Comparison of ENCODE assay signal across 8 cellular contexts in the genomic region with DNA sequence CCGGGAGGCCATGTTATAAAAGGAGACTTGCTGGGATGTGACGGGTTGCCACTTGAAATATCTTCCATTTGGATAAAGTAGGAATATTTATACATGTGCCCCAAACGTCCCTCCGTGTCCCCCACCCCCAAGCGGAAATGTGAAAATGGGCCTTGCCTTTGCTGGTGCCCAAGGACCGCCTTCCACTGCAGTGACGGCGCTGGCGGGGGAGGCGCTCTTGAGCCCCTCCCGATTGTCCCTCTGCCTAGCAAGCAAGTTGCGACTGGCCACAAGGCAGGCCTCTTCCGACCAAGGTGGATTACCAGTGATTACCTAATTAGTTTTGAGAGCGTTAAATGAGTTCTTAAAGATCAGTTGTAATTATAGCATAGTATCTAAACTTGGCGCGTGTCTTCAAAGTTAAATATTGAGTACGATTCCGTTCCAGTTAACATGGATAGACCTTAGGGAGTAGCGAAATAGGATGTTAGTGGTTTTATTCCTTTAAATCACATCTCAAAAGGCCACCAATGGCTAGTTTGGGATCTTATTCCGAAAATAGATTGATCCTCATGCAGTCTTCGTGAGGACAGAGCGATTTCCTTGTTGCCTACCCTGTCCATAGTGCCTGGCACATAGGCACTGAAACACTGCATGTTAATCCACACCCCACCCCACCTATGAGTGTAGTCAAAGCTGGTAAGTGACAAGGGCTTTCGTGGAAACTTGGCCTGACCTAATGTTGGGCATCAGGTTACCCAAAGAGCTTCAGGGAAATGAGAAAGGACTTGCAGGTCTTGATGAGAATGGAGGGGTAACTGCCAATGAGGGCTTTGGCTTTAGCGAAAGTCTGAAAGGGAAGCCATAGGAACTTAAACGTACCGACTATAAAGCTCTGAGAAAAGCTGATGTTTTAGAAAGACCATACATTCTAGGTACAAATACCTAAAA. TPM values are rescaled to one million over a fixed set of nuclear protein-coding genes. Genes with fewer than 3 reads are reported as not detected.
DNase-seq lines count a peak whose midpoint lies in the region; ATAC-seq and TF ChIP-seq lines count a peak whose summit lies in the region.

No MANE protein-coding gene starts in this region.

- POLR2A ChIA-PET in activated CD4-positive, alpha-beta memory T cell treated with anti-CD3 and anti-CD28 coated beads, Interleukin-2, amount 10 ng/mL, durations not matched to agents 7 days and 5 days (lab: Charles Lee): interaction anchor here (0.6 to 3.5 kb wide), 45 partner anchors 8 to 313 kb away, joined by 3 to 122 read pairs (median 4); a partner anchor contains a TSS

- H3K4me3 ChIP-seq in BLaER1 (peak overlapping the region; percentile 97), liver (ENCODE audit: low read depth in 1 of 3, low read length in 3 of 3) (peak overlapping the region; percentile 61 to 94 (median 88))

- H3K27me3 ChIP-seq in BLaER1 (no peaks in the 10 kb centered on the region), liver (ENCODE audit: control insufficient read depth in 4 of 4, insufficient read depth in 4 of 4, low read length in 3 of 4) (no peaks in the 10 kb centered on the region)

- ATAC-seq in GM19372 (IDR thresholded peaks at IDR 0.05; ENCODE audit: low read depth, unreplicated experiment): peak; percentile 34
- peak; percentile 47 for ATAC-seq in HG03571 (IDR thresholded peaks at IDR 0.05; ENCODE audit: unreplicated experiment)

- H3K9me3 ChIP-seq in BLaER1: no peaks in the 10 kb centered on the region
- no peaks in the 10 kb centered on the region for H3K9me3 ChIP-seq in liver (ENCODE audit: control insufficient read depth in 4 of 4, low read length in 3 of 4)

- peaks cover 34% of the 10 kb centered on the region for H3K4me1 ChIP-seq in BLaER1
- H3K4me1 ChIP-seq in liver (ENCODE audit: control insufficient read depth in 4 of 4, insufficient read depth in 4 of 4, low read length in 3 of 4): peaks cover 3 to 17% (median 10%) of the 10 kb centered on the region in 4 donors

- WGBS in liver: 10% methylated on average over 26 of the region's 26 CpGs

- no peaks in the 10 kb centered on the region for H3K27me3 Mint-ChIP-seq in activated CD4-positive, alpha-beta memory T cell treated with anti-CD3 and anti-CD28 coated beads, Interleukin-2, amount 10 ng/mL, durations not matched to agents 7 days and 5 days

- H4K20me1 ChIP-seq in BLaER1: peaks cover 54% of the 10 kb centered on the region

- H3K4me1 Mint-ChIP-seq in activated CD4-positive, alpha-beta memory T cell treated with anti-CD3 and anti-CD28 coated beads, Interleukin-2, amount 10 ng/mL, durations not matched to agents 7 days and 5 days: peaks cover 44% of the 10 kb centered on the region

- H3K4me3 Mint-ChIP-seq in activated CD4-positive, alpha-beta memory T cell treated with anti-CD3 and anti-CD28 coated beads, Interleukin-2, amount 10 ng/mL, durations not matched to agents 7 days and 5 days: peak overlapping the region; percentile 81

- H3K36me3 ChIP-seq in BLaER1 (peaks cover 49% of the 10 kb centered on the region), liver (ENCODE audit: control insufficient read depth in 4 of 4, insufficient read depth in 3 of 4, low read depth in 1 of 4, low read length in 3 of 4) (peaks cover 11 to 27% (median 23%) of the 10 kb centered on the region in 4 donors)

- no peaks in the 10 kb centered on the region for H3K9me3 Mint-ChIP-seq in activated CD4-positive, alpha-beta memory T cell treated with anti-CD3 and anti-CD28 coated beads, Interleukin-2, amount 10 ng/mL, durations not matched to agents 7 days and 5 days

- peak overlapping the region; percentile 100 for H3K9ac ChIP-seq in BLaER1
- peak overlapping the region; percentile 86 to 97 for H3K9ac ChIP-seq in liver (ENCODE audit: low read depth in 1 of 2, low read length in 2 of 2)

- peak overlapping the region; percentile 100 for H3K27ac ChIP-seq in BLaER1
- H3K27ac ChIP-seq in liver (ENCODE audit: low read depth in 1 of 2, low read length in 2 of 2): peak overlapping the region; percentile 90 to 100

- peak overlapping the region; percentile 93 for H3K27ac Mint-ChIP-seq in activated CD4-positive, alpha-beta memory T cell treated with anti-CD3 and anti-CD28 coated beads, Interleukin-2, amount 10 ng/mL, durations not matched to agents 7 days and 5 days

- H3K36me3 Mint-ChIP-seq in activated CD4-positive, alpha-beta memory T cell treated with anti-CD3 and anti-CD28 coated beads, Interleukin-2, amount 10 ng/mL, durations not matched to agents 7 days and 5 days (ENCODE audit: low read depth): peaks cover 52% of the 10 kb centered on the region

- H3K4me2 ChIP-seq in BLaER1: peak overlapping the region; percentile 99

- peak; percentile 31 for TF ChIP-seq CTCF in liver (IDR thresholded peaks at IDR 0.05; ENCODE audit: low read depth, low read length, missing input control)

- DNase-seq in NCI-H82 treated with DMSO at 0.1 percent for 48 hours (lab: John Stamatoyannopoulos, UW; ENCODE audit: unreplicated experiment): peak; percentile 34
- peak; percentile 89 for DNase-seq in activated CD4-positive, alpha-beta memory T cell treated with anti-CD3 and anti-CD28 coated beads, Interleukin-2, amount 10 ng/mL, durations not matched to agents 7 days and 5 days
- DNase-seq in dermis microvascular lymphatic vessel endothelial cell (ENCODE audit: low read depth in 2 of 2): peak; percentile 78 to 91
- peak; percentile 76 to 77 for DNase-seq in stimulated activated CD4-positive, alpha-beta T cell treated with anti-CD3 and anti-CD28 coated beads, Interleukin-2, amount 100 ng/mL, for 48 hours

- CTCF ChIA-PET in activated CD4-positive, alpha-beta memory T cell treated with anti-CD3 and anti-CD28 coated beads, Interleukin-2, amount 10 ng/mL, durations not matched to agents 7 days and 5 days (lab: Charles Lee): interaction anchor here (0.6 to 1.9 kb wide), 13 partner anchors 11 to 224 kb away, joined by 3 to 10 read pairs (median 4); a partner anchor contains a TSS

- peak; percentile 65 to 70 for TF ChIP-seq RAD21 in liver (IDR thresholded peaks at IDR 0.05)

TF ChIP-seq in liver, 16 proteins besides CTCF, POLR2A, EP300 and RAD21 (continues in another document):
- TF ChIP-seq YY1 (IDR thresholded peaks at IDR 0.05) (peak; percentile 56), GABPA (IDR thresholded peaks at IDR 0.05 in 1 of 2, conservative IDR thresholded peaks at IDR 0.05 in 1 of 2) (peak in 1 of 2 donors; percentile 63), HNF4A (conservative IDR thresholded peaks at IDR 0.05) (peak in 1 of 2 donors; percentile 14), NR2F2 (IDR thresholded peaks at IDR 0.05) (no peak), SP1 (IDR thresholded peaks at IDR 0.05) (peak; percentile 39), RXRA (IDR thresholded peaks at IDR 0.05) (peak in 1 of 2 donors; percentile 34), JUND (IDR thresholded peaks at IDR 0.05) (no peak), FOXA2 (IDR thresholded peaks at IDR 0.05) (no peak), HNF4G (IDR thresholded peaks at IDR 0.05) (no peak), TAF1 (conservative IDR thresholded peaks at IDR 0.05) (peak; percentile 60)
- TF ChIP-seq, protein P1, sequence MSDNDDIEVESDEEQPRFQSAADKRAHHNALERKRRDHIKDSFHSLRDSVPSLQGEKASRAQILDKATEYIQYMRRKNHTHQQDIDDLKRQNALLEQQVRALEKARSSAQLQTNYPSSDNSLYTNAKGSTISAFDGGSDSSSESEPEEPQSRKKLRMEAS (IDR thresholded peaks at IDR 0.05): peak; percentile 71
- TF ChIP-seq, protein P2, sequence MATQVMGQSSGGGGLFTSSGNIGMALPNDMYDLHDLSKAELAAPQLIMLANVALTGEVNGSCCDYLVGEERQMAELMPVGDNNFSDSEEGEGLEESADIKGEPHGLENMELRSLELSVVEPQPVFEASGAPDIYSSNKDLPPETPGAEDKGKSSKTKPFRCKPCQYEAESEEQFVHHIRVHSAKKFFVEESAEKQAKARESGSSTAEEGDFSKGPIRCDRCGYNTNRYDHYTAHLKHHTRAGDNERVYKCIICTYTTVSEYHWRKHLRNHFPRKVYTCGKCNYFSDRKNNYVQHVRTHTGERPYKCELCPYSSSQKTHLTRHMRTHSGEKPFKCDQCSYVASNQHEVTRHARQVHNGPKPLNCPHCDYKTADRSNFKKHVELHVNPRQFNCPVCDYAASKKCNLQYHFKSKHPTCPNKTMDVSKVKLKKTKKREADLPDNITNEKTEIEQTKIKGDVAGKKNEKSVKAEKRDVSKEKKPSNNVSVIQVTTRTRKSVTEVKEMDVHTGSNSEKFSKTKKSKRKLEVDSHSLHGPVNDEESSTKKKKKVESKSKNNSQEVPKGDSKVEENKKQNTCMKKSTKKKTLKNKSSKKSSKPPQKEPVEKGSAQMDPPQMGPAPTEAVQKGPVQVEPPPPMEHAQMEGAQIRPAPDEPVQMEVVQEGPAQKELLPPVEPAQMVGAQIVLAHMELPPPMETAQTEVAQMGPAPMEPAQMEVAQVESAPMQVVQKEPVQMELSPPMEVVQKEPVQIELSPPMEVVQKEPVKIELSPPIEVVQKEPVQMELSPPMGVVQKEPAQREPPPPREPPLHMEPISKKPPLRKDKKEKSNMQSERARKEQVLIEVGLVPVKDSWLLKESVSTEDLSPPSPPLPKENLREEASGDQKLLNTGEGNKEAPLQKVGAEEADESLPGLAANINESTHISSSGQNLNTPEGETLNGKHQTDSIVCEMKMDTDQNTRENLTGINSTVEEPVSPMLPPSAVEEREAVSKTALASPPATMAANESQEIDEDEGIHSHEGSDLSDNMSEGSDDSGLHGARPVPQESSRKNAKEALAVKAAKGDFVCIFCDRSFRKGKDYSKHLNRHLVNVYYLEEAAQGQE (IDR thresholded peaks at IDR 0.05): peak; percentile 38

RNA-seq across cellular contexts. Expression of a gene that starts 1.1 kb away (rescaled TPM):
- 1,000 to 10,000 TPM; 2,032 to 2,102 TPM for total RNA-seq in activated CD4-positive, alpha-beta memory T cell treated with anti-CD3 and anti-CD28 coated beads, Interleukin-2, amount 10 ng/mL, durations not matched to agents 7 days and 5 days
- 1,887 and 2,487 TPM in 2 replicates for total RNA-seq in dermis microvascular lymphatic vessel endothelial cell
- 1,000 to 10,000 TPM in 1 of 2 donors, 100 to 1,000 TPM in 1; 834 to 1,873 TPM for total RNA-seq in liver
- polyA plus RNA-seq in liver: 1,000 to 10,000 TPM; 1,362 to 1,437 TPM

RNA-seq across cellular contexts. Expression of a gene that starts 48.9 kb away (rescaled TPM):
- total RNA-seq in activated CD4-positive, alpha-beta memory T cell treated with anti-CD3 and anti-CD28 coated beads, Interleukin-2, amount 10 ng/mL, durations not matched to agents 7 days and 5 days: 10 to 100 TPM; 85.2 to 91.4 TPM
- 5.0 and 7.5 TPM in 2 replicates for total RNA-seq in dermis microvascular lymphatic vessel endothelial cell
- total RNA-seq in liver: 10 to 100 TPM in 1 of 2 donors, 1 to 10 TPM in 1; 4.4 to 11.0 TPM
- polyA plus RNA-seq in liver: 10 to 100 TPM in 1 of 2 donors, 1 to 10 TPM in 1; 4.5 to 11.6 TPM

RNA-seq across cellular contexts. Expression of a gene that starts 50.3 kb away (rescaled TPM):
- 100 to 1,000 TPM; 322 to 330 TPM for total RNA-seq in activated CD4-positive, alpha-beta memory T cell treated with anti-CD3 and anti-CD28 coated beads, Interleukin-2, amount 10 ng/mL, durations not matched to agents 7 days and 5 days
- total RNA-seq in dermis microvascular lymphatic vessel endothelial cell: 168 and 199 TPM in 2 replicates
- total RNA-seq in liver: 100 to 1,000 TPM in 1 of 2 donors, 10 to 100 TPM in 1; 85.2 to 182 TPM
- polyA plus RNA-seq in liver: 10 to 100 TPM; 51.3 to 53.9 TPM

Comparison
In these comparisons a context has a peak if more than half of its experiments do, and no peak if none do; other contexts are left out.
1. Peak in every context shown above with its lines: DNase-seq, ATAC-seq, H3K4me3 ChIP-seq and H3K27ac ChIP-seq.
2. DNase-seq: peak in every context shown above with its lines; median percentile 89 in activated CD4-positive, alpha-beta memory T cell treated with anti-CD3 and anti-CD28 coated beads, Interleukin-2, amount 10 ng/mL, durations not matched to agents 7 days and 5 days; 84 in dermis microvascular lymphatic vessel endothelial cell; 76 in stimulated activated CD4-positive, alpha-beta T cell treated with anti-CD3 and anti-CD28 coated beads, Interleukin-2, amount 100 ng/mL, for 48 hours; 34 in NCI-H82 treated with DMSO at 0.1 percent for 48 hours.
3. RNA of a gene that starts 48.9 kb away (total RNA-seq): 85.2 to 91.4 TPM in activated CD4-positive, alpha-beta memory T cell treated with anti-CD3 and anti-CD28 coated beads, Interleukin-2, amount 10 ng/mL, durations not matched to agents 7 days and 5 days; 4.4 to 11.0 TPM in liver and 5.0 to 7.5 TPM in dermis microvascular lymphatic vessel endothelial cell; every median in the first group is over 4 times any median in the second.